1 cellular context compared by ENCODE assay signal in genomic region chr1:91406773-91407389, GRCh38.
TF ChIP-seq lines count a peak whose summit lies in the region.

No MANE protein-coding gene starts in this region.

TF ChIP-seq in K562, 482 proteins besides CTCF, POLR2A, EP300 and RAD21 (continued from another document):
- TF ChIP-seq ZNF592 (IDR thresholded peaks at IDR 0.05) (peak; percentile 52; the same call in 1 of the 2 replicates), FOXM1 (IDR thresholded peaks at IDR 0.05; ENCODE audit: low read depth) (0 out of 2 replicates have a peak, but pooled peaks have one; percentile 23), FOXM1 (CRISPR knock-in tag; IDR thresholded peaks at IDR 0.05; ENCODE audit: low read depth) (no peak), DLX4 (CRISPR knock-in tag; IDR thresholded peaks at IDR 0.05) (no peak), SMAD3 (CRISPR knock-in tag; conservative IDR thresholded peaks at IDR 0.05) (no peak), ARID4B (CRISPR knock-in tag; IDR thresholded peaks at IDR 0.05) (no peak), MYBL2 (IDR thresholded peaks at IDR 0.05; ENCODE audit: low read depth) (no peak), MYBL2 (CRISPR knock-in tag; IDR thresholded peaks at IDR 0.05; ENCODE audit: borderline replicate concordance) (no peak), SMARCA4 (IDR thresholded peaks at IDR 0.05) (0 out of 2 replicates have a peak, but pooled peaks have one; percentile 45), SIRT6 (IDR thresholded peaks at IDR 0.05; ENCODE audit: low read depth, low read length) (no peak), CTCFL (IDR thresholded peaks at IDR 0.05; ENCODE audit: borderline replicate concordance, insufficient read depth, low read depth, low read length, poor library complexity, severe bottlenecking) (peak; percentile 54)
